In the genomic region with DNA sequence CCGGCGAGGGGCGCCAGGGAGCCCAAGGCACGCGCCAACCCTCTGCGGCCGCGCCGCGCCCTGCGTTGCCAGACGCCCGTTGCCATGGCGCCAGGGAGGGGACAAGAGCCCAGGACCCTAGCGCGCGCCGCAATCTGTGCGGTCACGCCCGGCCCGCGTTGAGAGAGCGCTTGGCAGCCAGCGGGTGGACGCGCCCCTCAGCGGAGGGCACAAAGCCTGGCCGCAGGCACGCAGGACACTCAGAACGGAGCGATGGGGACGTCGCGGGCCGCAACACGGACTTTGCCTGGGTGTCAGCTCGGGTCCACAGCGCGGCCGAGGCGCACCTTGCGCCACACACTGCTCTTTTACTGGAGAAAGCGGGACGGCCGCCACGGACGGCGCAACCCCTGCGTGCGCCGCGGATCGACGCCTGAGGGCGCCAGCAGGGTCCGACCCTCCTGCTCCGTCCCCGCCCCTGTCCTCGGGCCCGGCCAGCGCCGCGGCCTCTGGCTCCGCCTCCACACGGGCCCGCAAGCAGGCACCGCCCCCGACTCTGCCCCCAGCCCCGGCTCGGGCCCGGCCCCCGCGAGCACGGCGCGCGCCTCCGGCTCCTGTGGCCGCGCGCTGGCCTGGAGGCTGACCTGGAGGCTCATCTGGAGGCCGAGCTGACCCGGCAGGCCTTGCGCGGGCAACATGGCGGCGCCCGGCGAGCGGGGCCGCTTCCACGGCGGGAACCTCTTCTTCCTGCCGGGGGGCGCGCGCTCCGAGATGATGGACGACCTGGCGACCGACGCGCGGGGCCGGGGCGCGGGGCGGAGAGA, we compare ENCODE assay signal across 8 cellular contexts. TPM values are rescaled to one million over a fixed set of nuclear protein-coding genes. Genes with fewer than 3 reads are reported as not detected.
A peak's percentile ranks its signal among the peaks of the same experiment; 100 is the strongest.
DNase-seq lines count a peak whose midpoint lies in the region; ATAC-seq and TF ChIP-seq lines count a peak whose summit lies in the region.

A gene (plus strand): TSS at position 650 of the 803 bp plus-strand sequence. CDS start 26 bp downstream, at position 676.

- H4K20me1 ChIP-seq in OCI-LY7 (ENCODE audit: insufficient read depth, low read length) = no peaks in the 10 kb centered on the region

- peak; percentile 65 for ATAC-seq in GM21528 (IDR thresholded peaks at IDR 0.05; ENCODE audit: low FRiP score, unreplicated experiment)

- CTCF ChIA-PET in OCI-LY7 (lab: Charles Lee; ENCODE audit: unreplicated experiment) = no interaction called here

- H3K27ac Mint-ChIP-seq in activated T-helper 1 cell treated with anti-CD3 and anti-CD28 coated beads, Interleukin-12 subunit alpha, Interleukin-12 subunit beta, Interleukin-2, Interleukin-4 antibody, amounts not matched to agents 30 ng/mL and 10 ng/mL and 1 ng/mL, durations not matched to agents 14 hours and 24 hours and 36 hours = peak within 1 kb of the TSS; percentile 29

- H3K4me1 Mint-ChIP-seq in activated T-helper 1 cell treated with anti-CD3 and anti-CD28 coated beads, Interleukin-12 subunit alpha, Interleukin-12 subunit beta, Interleukin-2, Interleukin-4 antibody, amounts not matched to agents 30 ng/mL and 10 ng/mL and 1 ng/mL, durations not matched to agents 14 hours and 24 hours and 36 hours (ENCODE audit: low read depth) = peaks cover 4% of the 10 kb centered on the region

- H3K4me3 ChIP-seq in OCI-LY7 (ENCODE audit: low read depth, low read length, poor library complexity, severe bottlenecking) (peak within 1 kb of the TSS; percentile 82), muscle layer of duodenum (ENCODE audit: low read depth in 1 of 2, low read length in 2 of 2) (peak within 1 kb of the TSS; percentile 68 to 83)

- H3K79me2 ChIP-seq in OCI-LY7 (ENCODE audit: insufficient read depth, low read depth, low read length) = no peaks in the 10 kb centered on the region

- H3K9me3 ChIP-seq in OCI-LY7 (ENCODE audit: low read length) = no peaks in the 10 kb centered on the region
- no peaks in the 10 kb centered on the region for H3K9me3 ChIP-seq in muscle layer of duodenum (ENCODE audit: control insufficient read depth in 1 of 2, low read length in 2 of 2)

- H3K27ac ChIP-seq in OCI-LY7 (ENCODE audit: low read depth, low read length, poor library complexity, severe bottlenecking) = peak within 1 kb of the TSS; percentile 37
- H3K27ac ChIP-seq in muscle layer of duodenum (ENCODE audit: low read length) = peak within 1 kb of the TSS; percentile 84
- H3K27ac ChIP-seq in substantia nigra (ENCODE audit: low read depth, low read length, poor library complexity, severe bottlenecking) = peak within 1 kb of the TSS; percentile 78

- peaks cover 32% of the 10 kb centered on the region for H3K27me3 ChIP-seq in muscle layer of duodenum (ENCODE audit: low read depth, low read length)

- POLR2A ChIA-PET in OCI-LY7 (lab: Charles Lee) = no interaction called here

- peak within 1 kb of the TSS; percentile 85 for H3K4me2 ChIP-seq in OCI-LY7 (ENCODE audit: low read length)

- peak within 1 kb of the TSS; percentile 84 for H3K4me3 Mint-ChIP-seq in activated T-helper 1 cell treated with anti-CD3 and anti-CD28 coated beads, Interleukin-12 subunit alpha, Interleukin-12 subunit beta, Interleukin-2, Interleukin-4 antibody, amounts not matched to agents 30 ng/mL and 10 ng/mL and 1 ng/mL, durations not matched to agents 14 hours and 24 hours and 36 hours

- peaks cover 14% of the 10 kb centered on the region for H3K36me3 Mint-ChIP-seq in activated T-helper 1 cell treated with anti-CD3 and anti-CD28 coated beads, Interleukin-12 subunit alpha, Interleukin-12 subunit beta, Interleukin-2, Interleukin-4 antibody, amounts not matched to agents 30 ng/mL and 10 ng/mL and 1 ng/mL, durations not matched to agents 14 hours and 24 hours and 36 hours (ENCODE audit: low read depth)

- intact Hi-C loops in OCI-LY7 (cut with micrococcal nuclease; ENCODE audit: unreplicated experiment) = loop anchor here (1.0 kb wide), 1 partner anchor 11 kb away; a partner anchor contains a TSS
- intact Hi-C loops in activated T-helper 1 cell treated with anti-CD3 and anti-CD28 coated beads, Interleukin-12 subunit alpha, Interleukin-12 subunit beta, Interleukin-2, Interleukin-4 antibody, amounts not matched to agents 30 ng/mL and 10 ng/mL and 1 ng/mL, durations not matched to agents 14 hours and 24 hours and 36 hours (cut with micrococcal nuclease) = loop anchor here (1.0 to 5.0 kb wide), 4 partner anchors 9 to 39 kb away; a partner anchor contains a TSS

- peak within 1 kb of the TSS; percentile 44; the same call in 1 of the 2 replicates for H2AFZ ChIP-seq in OCI-LY7 (ENCODE audit: low read length)

- H3K4me1 ChIP-seq in OCI-LY7 (ENCODE audit: insufficient read depth, low read length, poor library complexity, severe bottlenecking) (peaks cover 14% of the 10 kb centered on the region), muscle layer of duodenum (ENCODE audit: control insufficient read depth in 1 of 2, insufficient read depth in 2 of 2, low read length in 2 of 2) (peaks cover 15 to 25% of the 10 kb centered on the region in 2 donors)

- H3K36me3 ChIP-seq in OCI-LY7 (ENCODE audit: insufficient read depth, low read length) (peaks cover 18% of the 10 kb centered on the region; the same call in 1 of the 2 replicates), muscle layer of duodenum (ENCODE audit: control insufficient read depth in 1 of 2, insufficient read depth in 2 of 2, low read length in 2 of 2) (peaks cover 6 to 24% of the 10 kb centered on the region in 2 donors)

- TF ChIP-seq CTCF in OCI-LY7 (conservative IDR thresholded peaks at IDR 0.05; ENCODE audit: low read length) = peak; percentile 59; the same call in 1 of the 2 replicates

- H3K27me3 Mint-ChIP-seq in activated T-helper 1 cell treated with anti-CD3 and anti-CD28 coated beads, Interleukin-12 subunit alpha, Interleukin-12 subunit beta, Interleukin-2, Interleukin-4 antibody, amounts not matched to agents 30 ng/mL and 10 ng/mL and 1 ng/mL, durations not matched to agents 14 hours and 24 hours and 36 hours (ENCODE audit: insufficient read depth) = peaks cover 32% of the 10 kb centered on the region

- no TSS peak for BruUV-seq in OCI-LY7 (replicated peaks; lab: Mats Ljungman, UMichigan)

- no peaks in the 10 kb centered on the region for H3K9me2 ChIP-seq in OCI-LY7 (ENCODE audit: insufficient read depth, low read length)

- no peaks in the 10 kb centered on the region for H3K9me3 Mint-ChIP-seq in activated T-helper 1 cell treated with anti-CD3 and anti-CD28 coated beads, Interleukin-12 subunit alpha, Interleukin-12 subunit beta, Interleukin-2, Interleukin-4 antibody, amounts not matched to agents 30 ng/mL and 10 ng/mL and 1 ng/mL, durations not matched to agents 14 hours and 24 hours and 36 hours

- DNase-seq in Daoy (ENCODE audit: low read depth) (peak; percentile 94), HuH-7 (ENCODE audit: low spot score) (peak; percentile 98), OCI-LY7 (ENCODE audit: low spot score) (peak; percentile 80), fibroblast of gingiva (ENCODE audit: low read depth) (peak; percentile 94), substantia nigra (lab: John Stamatoyannopoulos, UW) (peak in 48 of 49 donors; percentile 41 to 94 (median 80))
- peak; percentile 80 for DNase-seq in activated T-helper 1 cell treated with anti-CD3 and anti-CD28 coated beads, Interleukin-12 subunit alpha, Interleukin-12 subunit beta, Interleukin-2, Interleukin-4 antibody, amounts not matched to agents 30 ng/mL and 10 ng/mL and 1 ng/mL, durations not matched to agents 14 hours and 24 hours and 36 hours (ENCODE audit: low spot score)

RNA-seq across cellular contexts. Expression of the gene that starts here (rescaled TPM):
- 22.7 and 29.7 TPM in 2 replicates for total RNA-seq in Daoy (2014; rRNA removed; shearing (Covaris generic))
- 25.1 and 32.3 TPM in 2 replicates for total RNA-seq in OCI-LY7 (2014; rRNA removed; shearing (Covaris generic))
- total RNA-seq in OCI-LY7 (2022) = 31.1 and 40.2 TPM in 2 replicates
- 46.2 and 54.0 TPM in 2 replicates for total RNA-seq in activated T-helper 1 cell treated with anti-CD3 and anti-CD28 coated beads, Interleukin-12 subunit alpha, Interleukin-12 subunit beta, Interleukin-2, Interleukin-4 antibody, amounts not matched to agents 30 ng/mL and 10 ng/mL and 1 ng/mL, durations not matched to agents 14 hours and 24 hours and 36 hours

Comparison
In these comparisons a context has a peak if more than half of its experiments do, and no peak if none do; other contexts are left out.
1. Peak in every context shown above with its lines: DNase-seq, ATAC-seq, H3K4me3 ChIP-seq and H3K27ac ChIP-seq.